Comparison of ENCODE assay signal across 9 cellular contexts in the genomic region with DNA sequence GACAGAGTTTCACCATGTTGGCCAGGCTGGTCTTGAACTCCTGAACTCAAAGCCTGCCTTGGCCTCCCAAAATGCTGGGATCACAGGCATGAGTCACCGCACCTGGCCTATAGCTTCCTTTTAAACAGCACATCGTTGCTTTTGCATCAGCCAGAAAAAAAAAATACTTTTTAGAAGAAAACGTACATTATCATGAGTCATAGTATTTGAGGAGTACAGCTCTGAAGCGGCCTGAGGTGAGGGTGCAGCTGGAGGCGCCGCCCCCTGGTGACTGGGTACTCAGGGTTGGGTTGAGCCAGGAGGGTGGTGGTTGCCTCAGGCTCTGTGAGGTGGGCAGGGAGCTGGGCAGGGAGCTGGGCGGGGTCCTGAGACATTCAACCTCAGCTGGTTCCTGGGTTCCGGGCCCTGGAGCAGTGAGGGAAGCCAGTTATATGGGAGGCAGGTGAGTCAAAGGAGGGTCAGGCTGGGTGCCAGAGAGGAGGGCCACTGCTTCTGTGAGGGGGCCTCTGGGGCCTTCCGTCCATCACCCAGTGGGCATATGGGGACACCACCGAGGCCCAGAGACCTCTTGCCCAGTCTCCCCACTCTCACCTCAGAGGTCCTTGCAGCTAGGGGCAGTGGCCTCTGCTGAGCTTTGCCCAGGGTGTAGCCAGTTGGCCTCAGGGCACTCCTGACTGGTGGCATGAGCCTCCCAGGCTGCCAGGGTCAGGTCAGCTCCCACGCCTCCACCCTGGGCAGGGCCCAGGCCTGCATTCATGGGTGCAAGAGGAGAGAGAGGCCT. TPM values are rescaled to one million over a fixed set of nuclear protein-coding genes. Genes with fewer than 3 reads are reported as not detected.
DNase-seq lines count a peak whose midpoint lies in the region; ATAC-seq, FAIRE-seq and TF ChIP-seq lines count a peak whose summit lies in the region.
"Had no signal": no experiment of that assay in that cellular context is flagged by ENCODE, and none has a peak within 500 bp of the region (broad histone marks: within the 10 kb centered on the region; RNA-seq: fewer than 3 reads in every experiment).

No MANE protein-coding gene starts in this region.

- POLR2A ChIA-PET in endothelial cell of umbilical vein (lab: Charles Lee), result interaction anchor here (1.6 kb wide), 1 partner anchor 11 kb away, joined by 7 read pairs; the partner anchor contains the start of gene ID1

- H3K27ac ChIP-seq in endothelial cell of umbilical vein (ENCODE audit: insufficient read depth, low read depth, low read length), result peak overlapping the region; percentile 7

- no peaks in the 10 kb centered on the region for H3K9me3 ChIP-seq in endothelial cell of umbilical vein (replicated peaks; ENCODE audit: control insufficient read depth, insufficient read depth, low read length)

- peak; percentile 59 for DNase-seq in GM03348 (ENCODE audit: low spot score)
- DNase-seq in NCI-H146 treated with DMSO at 0.1 percent for 48 hours (lab: John Stamatoyannopoulos, UW; ENCODE audit: unreplicated experiment), result peak; percentile 51
- peak; percentile 25 for DNase-seq in endothelial cell of umbilical vein (ENCODE audit: low read depth, low spot score)
- no peak for DNase-seq in nephron progenitor cell
- DNase-seq in activated gamma-delta T cell (lab: John Stamatoyannopoulos, UW), result no peak
- DNase-seq in 8988T, result no peak
- DNase-seq in posterior vena cava (ENCODE audit: low spot score), result no peak

- intact Hi-C loops in endothelial cell of umbilical vein (cut with micrococcal nuclease) (no loop called here), posterior vena cava (cut with DNase I) (loop anchor here in 1 of 2 donors (2.0 kb wide), 1 partner anchor 21 kb away; no protein-coding TSS in a partner anchor)

- H3K9ac ChIP-seq in endothelial cell of umbilical vein (replicated peaks; ENCODE audit: extremely low read depth, insufficient read depth, low read length), result no peak overlapping the region

- dilution Hi-C loops in endothelial cell of umbilical vein (cut with MboI; ENCODE audit: extremely low pct_ligation_motif_present, low sequenced_read_pairs), result no loop called here

- FAIRE-seq in endothelial cell of umbilical vein (lab: Jason Lieb, UNC), result no peak
- FAIRE-seq: endometrium had no signal

- peaks cover 5% of the 10 kb centered on the region for H3K27me3 Mint-ChIP-seq in nephron progenitor cell (ENCODE audit: low read depth, poor library complexity)

- H3K4me1 ChIP-seq in endothelial cell of umbilical vein (ENCODE audit: control insufficient read depth, extremely low read depth, insufficient read depth, low read length), result peaks cover 14% of the 10 kb centered on the region

- no peak for TF ChIP-seq POLR2A in endothelial cell of umbilical vein (IDR thresholded peaks at IDR 0.05; ENCODE audit: low read depth, low read length)

- H3K27me3 ChIP-seq in endothelial cell of umbilical vein (ENCODE audit: control insufficient read depth in 2 of 2, insufficient read depth in 2 of 2, low read length in 2 of 2), result no peaks in the 10 kb centered on the region

- no peaks in the 10 kb centered on the region for H4K20me1 ChIP-seq in endothelial cell of umbilical vein (replicated peaks; ENCODE audit: control insufficient read depth, extremely low read depth, insufficient read depth, low read length)

- no peak overlapping the region for H3K4me3 ChIP-seq in endothelial cell of umbilical vein (replicated peaks in 1 of 3; ENCODE audit: insufficient read depth in 1 of 3, low read depth in 1 of 3, low read length in 3 of 3)

- H3K4me3 Mint-ChIP-seq in nephron progenitor cell, result no peak overlapping the region

- H3K27ac Mint-ChIP-seq in nephron progenitor cell, result peak overlapping the region; percentile 45

- H3K36me3 Mint-ChIP-seq in nephron progenitor cell (ENCODE audit: low read depth), result no peaks in the 10 kb centered on the region

- H3K9me3 Mint-ChIP-seq in nephron progenitor cell, result peaks cover 1% of the 10 kb centered on the region

- H3K4me1 Mint-ChIP-seq in nephron progenitor cell, result peaks cover 44% of the 10 kb centered on the region

- H2AFZ ChIP-seq in endothelial cell of umbilical vein (ENCODE audit: low read depth, low read length), result peak overlapping the region; percentile 8

- no peak for TF ChIP-seq CTCF in endothelial cell of umbilical vein (IDR thresholded peaks at IDR 0.05; ENCODE audit: extremely low read depth in 1 of 2, insufficient read depth in 1 of 2, low read depth in 1 of 2, low read length in 2 of 2)
- no peak for TF ChIP-seq CTCF in nephron progenitor cell (IDR thresholded peaks at IDR 0.05)

- CTCF ChIA-PET in endothelial cell of umbilical vein (lab: Charles Lee), result interaction anchor here (0.7 to 3.9 kb wide), 5 partner anchors 19 to 31 kb away, joined by 3 to 24 read pairs (median 7); no protein-coding TSS in a partner anchor

- no peak for ATAC-seq in GM21619 (IDR thresholded peaks at IDR 0.05; ENCODE audit: unreplicated experiment)

- H3K4me2 ChIP-seq in endothelial cell of umbilical vein (ENCODE audit: insufficient read depth, low read length), result no peak overlapping the region

- BruUV-seq in endothelial cell of umbilical vein (replicated peaks; lab: Mats Ljungman, UMichigan), result no TSS peak

- no peaks in the 10 kb centered on the region for H3K79me2 ChIP-seq in endothelial cell of umbilical vein (ENCODE audit: control insufficient read depth, insufficient read depth, low read length)

- H3K36me3 ChIP-seq in endothelial cell of umbilical vein (ENCODE audit: control insufficient read depth in 2 of 2, extremely low read depth in 1 of 2, insufficient read depth in 2 of 2, low read length in 2 of 2), result no peaks in the 10 kb centered on the region

- no peaks in the 10 kb centered on the region for H3K9me1 ChIP-seq in endothelial cell of umbilical vein (replicated peaks; ENCODE audit: control insufficient read depth, extremely low read depth, insufficient read depth, low read length)

TF ChIP-seq in endothelial cell of umbilical vein, 7 proteins besides CTCF, POLR2A, EP300 and RAD21:
- TF ChIP-seq FOS (IDR thresholded peaks at IDR 0.05; ENCODE audit: borderline replicate concordance, insufficient read depth, low read length), result peak; percentile 50
- TF ChIP-seq, protein P1, sequence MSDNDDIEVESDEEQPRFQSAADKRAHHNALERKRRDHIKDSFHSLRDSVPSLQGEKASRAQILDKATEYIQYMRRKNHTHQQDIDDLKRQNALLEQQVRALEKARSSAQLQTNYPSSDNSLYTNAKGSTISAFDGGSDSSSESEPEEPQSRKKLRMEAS (IDR thresholded peaks at IDR 0.05; ENCODE audit: insufficient read depth, insufficient read length), result no peak

RNA-seq across cellular contexts. Expression of gene ID1, which starts 11.7 kb away (rescaled TPM):
- total RNA-seq in endothelial cell of umbilical vein (64.4 and 78.9 TPM in 2 replicates), posterior vena cava (100 to 1,000 TPM; 117 to 145 TPM)
- polyA plus RNA-seq in endothelial cell of umbilical vein, result 152 and 182 TPM in 2 replicates
- 78.6 and 160 TPM in 2 replicates for polyA plus RNA-seq in endothelial cell of umbilical vein (2011; cell fraction: cytosol; rRNA removed)
- 317 and 470 TPM in 2 replicates for polyA plus RNA-seq in endothelial cell of umbilical vein (2011; cell fraction: nucleus; rRNA removed)
- polyA plus RNA-seq in endothelial cell of umbilical vein (2012), result 67.3 and 67.6 TPM in 2 replicates
- 41.5 and 55.2 TPM in 2 replicates for polyA minus RNA-seq in endothelial cell of umbilical vein
- polyA minus RNA-seq in endothelial cell of umbilical vein (2011; cell fraction: cytosol; rRNA and poly(A)+ RNA removed), result 500 TPM
- polyA minus RNA-seq in endothelial cell of umbilical vein (2011; cell fraction: nucleus; rRNA and poly(A)+ RNA removed), result 83.0 and 266 TPM in 2 replicates

RNA-seq across cellular contexts. Expression of gene COX4I2, which starts 44.3 kb away (rescaled TPM):
- total RNA-seq in endothelial cell of umbilical vein, result not detected in 2 replicates
- polyA plus RNA-seq in endothelial cell of umbilical vein, result not detected in 2 replicates
- polyA plus RNA-seq in endothelial cell of umbilical vein (2011; cell fraction: cytosol; rRNA removed), result not detected in 2 replicates
- not detected in 2 replicates for polyA plus RNA-seq in endothelial cell of umbilical vein (2011; cell fraction: nucleus; rRNA removed)
- polyA plus RNA-seq in endothelial cell of umbilical vein (2012), result not detected in 2 replicates
- polyA minus RNA-seq in endothelial cell of umbilical vein, result not detected in 2 replicates
- not detected for polyA minus RNA-seq in endothelial cell of umbilical vein (2011; cell fraction: cytosol; rRNA and poly(A)+ RNA removed)
- polyA minus RNA-seq in endothelial cell of umbilical vein (2011; cell fraction: nucleus; rRNA and poly(A)+ RNA removed), result not detected in 2 replicates
- 1 to 10 TPM; 2.5 to 6.5 TPM for total RNA-seq in posterior vena cava

Comparison
In these comparisons a context has a peak if more than half of its experiments do, and no peak if none do; other contexts are left out.
1. DNase-seq: peak in GM03348 (single experiment), NCI-H146 treated with DMSO at 0.1 percent for 48 hours (single experiment) and endothelial cell of umbilical vein (single experiment); none in nephron progenitor cell (single experiment), activated gamma-delta T cell (single experiment), 8988T (single experiment) and posterior vena cava (single experiment).